In the genomic region with DNA sequence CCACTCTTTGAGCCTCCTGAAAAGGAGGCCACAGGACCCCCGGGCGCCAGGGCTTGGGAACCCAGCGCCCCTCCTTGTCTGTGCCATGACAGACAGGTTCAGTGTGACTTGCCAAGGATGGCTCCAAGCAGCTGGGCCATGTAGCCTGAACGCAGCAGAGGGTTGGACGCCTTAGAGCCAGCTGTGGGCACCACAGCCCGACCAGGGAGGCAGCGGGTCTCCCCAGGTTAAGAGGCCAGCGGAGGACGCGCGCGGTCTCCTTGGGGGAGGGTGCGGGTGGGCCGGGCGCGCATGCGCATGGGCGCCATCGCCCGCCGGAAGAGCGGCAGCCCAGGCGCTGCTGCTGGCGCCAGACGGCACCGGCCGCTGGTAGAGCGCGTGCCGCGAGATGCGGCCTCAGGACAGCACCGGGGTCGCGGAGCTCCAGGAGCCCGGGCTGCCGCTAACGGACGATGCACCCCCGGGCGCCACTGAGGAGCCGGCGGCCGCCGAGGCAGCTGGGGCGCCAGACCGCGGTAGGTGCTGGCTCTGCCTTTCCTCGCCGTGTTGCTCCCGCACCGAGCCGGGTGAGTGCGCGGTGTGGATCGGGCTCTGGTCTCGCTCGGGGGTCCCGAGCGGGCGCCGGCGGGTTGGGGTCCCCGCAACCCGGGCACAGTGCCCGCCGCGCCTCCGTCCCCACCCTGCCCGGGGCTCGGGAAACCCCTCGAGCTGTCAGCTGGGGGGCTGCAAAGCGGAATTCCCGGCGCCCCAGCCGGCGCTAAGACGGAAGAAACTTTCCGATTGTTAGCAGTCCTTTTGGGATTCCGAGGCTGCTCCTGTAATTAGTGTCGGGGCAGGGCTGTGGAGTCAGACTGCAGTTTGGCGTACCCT, we compare ENCODE assay signal across 8 cellular contexts. TPM values are rescaled to one million over a fixed set of nuclear protein-coding genes. Genes with fewer than 3 reads are reported as not detected.
DNase-seq lines count a peak whose midpoint lies in the region; ATAC-seq and TF ChIP-seq lines count a peak whose summit lies in the region.

SLC35G1 (plus strand) TSS at position 333 of the 870 bp plus-strand sequence; CDS start at position 389, 56 bp downstream.

- CTCF ChIA-PET in CD4-positive, alpha-beta memory T cell (lab: Charles Lee; ENCODE audit: partially characterized antibody) = interaction anchor here (1.6 to 2.6 kb wide), 4 partner anchors 11 to 341 kb away, joined by 3 to 11 read pairs (median 6); no protein-coding TSS in a partner anchor

- peaks cover 26% of the 10 kb centered on the region for H3K4me1 ChIP-seq in CD4-positive, alpha-beta memory T cell (ENCODE audit: insufficient read depth, low read length)
- H3K4me1 ChIP-seq in mucosa of rectum (ENCODE audit: control insufficient read depth in 2 of 2, insufficient read depth in 2 of 2, low read length in 2 of 2) = peaks cover 15 to 17% of the 10 kb centered on the region in 2 donors

- H3K27ac ChIP-seq in CD4-positive, alpha-beta memory T cell (ENCODE audit: low read depth, low read length) = peak within 1 kb of the TSS; percentile 40
- peak within 1 kb of the TSS in 1 of 2 donors; percentile 16 for H3K27ac ChIP-seq in mucosa of rectum (ENCODE audit: low read depth in 2 of 2, low read length in 2 of 2)

- no peak for TF ChIP-seq CTCF in epithelial cell of proximal tubule (conservative IDR thresholded peaks at IDR 0.05; ENCODE audit: low read depth, low read length)

- DNase-seq in CD4-positive, alpha-beta memory T cell = peak; percentile 48 to 72 (median 63)
- DNase-seq in NOMO-1 treated with DMSO at 0.1 percent for 48 hours (lab: John Stamatoyannopoulos, UW; ENCODE audit: unreplicated experiment) (peak; percentile 57), epithelial cell of proximal tubule (ENCODE audit: low read depth) (no peak)
- DNase-seq in activated CD8-positive, alpha-beta memory T cell treated with anti-CD3 and anti-CD28 coated beads, Interleukin-2, amount 50 U/mL, for 4 hours = peak; percentile 73
- peak; percentile 36 to 40 for DNase-seq in stimulated activated CD8-positive, alpha-beta memory T cell treated with anti-CD3 and anti-CD28 coated beads, Interleukin-4, amount 100 ng/mL, for 4 hours (ENCODE audit: low read depth in 2 of 2, low spot score in 1 of 2)

- no peaks in the 10 kb centered on the region for H3K36me3 ChIP-seq in CD4-positive, alpha-beta memory T cell (ENCODE audit: insufficient read depth, low read length)
- no peaks in the 10 kb centered on the region for H3K36me3 ChIP-seq in mucosa of rectum (ENCODE audit: control insufficient read depth in 2 of 2, insufficient read depth in 2 of 2, low read length in 2 of 2)

- H3K4me3 Mint-ChIP-seq in CD4-positive, alpha-beta memory T cell = peak within 1 kb of the TSS; percentile 85 to 92 (median 88)

- intact Hi-C loops in CD4-positive, alpha-beta memory T cell (cut with micrococcal nuclease) = loop anchor here (5.0 kb wide), 1 partner anchor 192 kb away; the partner anchor contains the start of gene FRA10AC1

- H3K9me3 ChIP-seq in CD4-positive, alpha-beta memory T cell (ENCODE audit: control insufficient read depth in 1 of 2, low read length in 2 of 2) = no peaks in the 10 kb centered on the region
- no peaks in the 10 kb centered on the region for H3K9me3 ChIP-seq in mucosa of rectum (ENCODE audit: control insufficient read depth in 2 of 2, low read length in 2 of 2)

- POLR2A ChIA-PET in CD4-positive, alpha-beta memory T cell (lab: Charles Lee; ENCODE audit: partially characterized antibody) = interaction anchor here (0.5 to 4.2 kb wide), 4 partner anchors 12 to 192 kb away, joined by 3 to 26 read pairs (median 4); partner anchors contain the start of gene FRA10AC1

- peaks cover 30 to 41% (median 32%) of the 10 kb centered on the region in 4 donors for H3K4me1 Mint-ChIP-seq in CD4-positive, alpha-beta memory T cell

- H3K27me3 Mint-ChIP-seq in CD4-positive, alpha-beta memory T cell = peaks cover 5% of the 10 kb centered on the region in 2 donors

- peaks cover 0 to 6% of the 10 kb centered on the region in 2 donors for H3K36me3 Mint-ChIP-seq in CD4-positive, alpha-beta memory T cell

- peak within 1 kb of the TSS; percentile 76 to 86 for H3K9ac ChIP-seq in mucosa of rectum (ENCODE audit: low read depth in 1 of 2, low read length in 2 of 2)

- peak within 1 kb of the TSS; percentile 50 to 68 for H3K4me3 ChIP-seq in CD4-positive, alpha-beta memory T cell (ENCODE audit: low read length in 2 of 2)
- H3K4me3 ChIP-seq in epithelial cell of proximal tubule (ENCODE audit: low read depth, low read length) (peak within 1 kb of the TSS; percentile 88), mucosa of rectum (ENCODE audit: low read length in 2 of 2) (peak within 1 kb of the TSS; percentile 71 to 84)

- ATAC-seq in GM19351 (IDR thresholded peaks at IDR 0.05; ENCODE audit: unreplicated experiment) = peak; percentile 87
- peak; percentile 90 for ATAC-seq in HG03457 (IDR thresholded peaks at IDR 0.05; ENCODE audit: unreplicated experiment)

- H3K27ac Mint-ChIP-seq in CD4-positive, alpha-beta memory T cell = peak within 1 kb of the TSS; percentile 66 to 83 (median 78)

- H3K9me3 Mint-ChIP-seq in CD4-positive, alpha-beta memory T cell = peaks cover 0 to 2% (median 0%) of the 10 kb centered on the region in 8 donors

- no peaks in the 10 kb centered on the region for H3K27me3 ChIP-seq in CD4-positive, alpha-beta memory T cell (ENCODE audit: insufficient read depth, low read length)
- no peaks in the 10 kb centered on the region for H3K27me3 ChIP-seq in mucosa of rectum (ENCODE audit: control insufficient read depth in 2 of 2, insufficient read depth in 2 of 2, low read length in 2 of 2)

RNA-seq across cellular contexts. Expression of gene SLC35G1, which starts in this region (rescaled TPM):
- total RNA-seq in CD4-positive, alpha-beta memory T cell = 1 to 10 TPM; 5.3 to 6.2 TPM
- 1 to 10 TPM; 5.0 to 7.3 TPM for polyA plus RNA-seq in CD4-positive, alpha-beta memory T cell
- 4.7 and 6.0 TPM in 2 replicates for total RNA-seq in epithelial cell of proximal tubule
